In genomic region chr18:60082790-60083189, GRCh38 we compare ENCODE assay signal across 22 cellular contexts.
DNase-seq lines count a peak whose midpoint lies in the region; ATAC-seq and TF ChIP-seq lines count a peak whose summit lies in the region.
"Had no signal": no experiment of that assay in that cellular context is flagged by ENCODE, and none has a peak within 500 bp of the region (broad histone marks: within the 10 kb centered on the region; RNA-seq: fewer than 3 reads in every experiment).

No MANE protein-coding gene starts in this region.

- H3K27me3 ChIP-seq in testis (no peaks in the 10 kb centered on the region), MG63 (peaks cover 3% of the 10 kb centered on the region; the same call in 1 of the 2 replicates)
- H3K27me3 ChIP-seq: BLaER1, breast epithelium, dorsolateral prefrontal cortex, esophagus muscularis mucosa, heart left ventricle, spleen had no signal

- no peak for TF ChIP-seq CTCF in WTC11 (IDR thresholded peaks at IDR 0.05)
- TF ChIP-seq CTCF in activated CD8-positive, alpha-beta T cell treated with anti-CD3 and anti-CD28 coated beads for 36 hours (IDR thresholded peaks at IDR 0.05), result no peak
- TF ChIP-seq CTCF in testis (IDR thresholded peaks at IDR 0.05), result no peak

- no peak overlapping the region for H3K4me3 Mint-ChIP-seq in WTC11
- no peak overlapping the region for H3K4me3 Mint-ChIP-seq in activated CD8-positive, alpha-beta T cell treated with anti-CD3 and anti-CD28 coated beads for 36 hours
- H3K4me3 Mint-ChIP-seq: activated CD4-positive, alpha-beta T cell treated with anti-CD3 and anti-CD28 coated beads, Interleukin-2, amount 10 ng/mL, durations not matched to agents 24 days and 14 days; IgD-negative memory B cell; natural killer cell; stimulated activated naive B cell treated with anti-CD40 and anti-IgM and Interleukin-4, amounts not matched to agents 10 μg/mL and 1 μg/mL and 100 μg/mL, for 72 hours had no signal

- no peak for DNase-seq in WTC11 (ENCODE audit: low spot score)
- DNase-seq in activated CD8-positive, alpha-beta T cell treated with anti-CD3 and anti-CD28 coated beads for 36 hours, result no peak
- no peak for DNase-seq in G401 (ENCODE audit: low spot score)
- no peak for DNase-seq in testis
- no peak for DNase-seq in MG63
- DNase-seq: activated CD4-positive, alpha-beta T cell treated with anti-CD3 and anti-CD28 coated beads, Interleukin-2, amount 10 ng/mL, durations not matched to agents 24 days and 14 days; activated naive CD4-positive, alpha-beta T cell treated with anti-CD3 and anti-CD28 coated beads, Interleukin-2, amount 50 U/mL, for 16 hours; dorsolateral prefrontal cortex; heart left ventricle; natural killer cell; NCI-H1092; spleen; stimulated activated naive B cell treated with anti-CD40 and anti-IgM and Interleukin-4, amounts not matched to agents 10 μg/mL and 1 μg/mL and 100 μg/mL, for 72 hours; T1000; trophoblast cell had no signal

- no peaks in the 10 kb centered on the region for H3K4me1 ChIP-seq in testis
- H3K4me1 ChIP-seq: BLaER1, breast epithelium, esophagus muscularis mucosa, heart left ventricle, prostate gland, spleen had no signal

- POLR2A ChIA-PET in WTC11 (lab: Charles Lee), result no interaction called here
- POLR2A ChIA-PET in activated CD8-positive, alpha-beta T cell treated with anti-CD3 and anti-CD28 coated beads for 36 hours (lab: Charles Lee), result no interaction called here

- H3K4me1 Mint-ChIP-seq in WTC11, result peaks cover 3% of the 10 kb centered on the region; the same call in 1 of the 2 replicates
- no peaks in the 10 kb centered on the region for H3K4me1 Mint-ChIP-seq in activated CD8-positive, alpha-beta T cell treated with anti-CD3 and anti-CD28 coated beads for 36 hours (ENCODE audit: low read depth)
- H3K4me1 Mint-ChIP-seq: activated CD4-positive, alpha-beta T cell treated with anti-CD3 and anti-CD28 coated beads, Interleukin-2, amount 10 ng/mL, durations not matched to agents 24 days and 14 days; IgD-negative memory B cell; natural killer cell; stimulated activated naive B cell treated with anti-CD40 and anti-IgM and Interleukin-4, amounts not matched to agents 10 μg/mL and 1 μg/mL and 100 μg/mL, for 72 hours had no signal

- in situ Hi-C loops in G401 (cut with HindIII; ENCODE audit: low sequenced_read_pairs), result no loop called here

- intact Hi-C loops in activated CD8-positive, alpha-beta T cell treated with anti-CD3 and anti-CD28 coated beads for 36 hours (cut with micrococcal nuclease), result no loop called here
- intact Hi-C loops in testis (cut with DNase I; ENCODE audit: low total_unique reads), result no loop called here

- peak; percentile 96 for ATAC-seq in GM18907 (IDR thresholded peaks at IDR 0.05; ENCODE audit: unreplicated experiment)
- ATAC-seq in HG03196 (IDR thresholded peaks at IDR 0.05; ENCODE audit: unreplicated experiment), result peak; percentile 76
- ATAC-seq in WTC11, result peak; percentile 59; the same call in 1 of the 2 replicates
- no peak for ATAC-seq in activated CD8-positive, alpha-beta T cell treated with anti-CD3 and anti-CD28 coated beads for 36 hours
- ATAC-seq: heart left ventricle, natural killer cell had no signal

- H3K4me3 ChIP-seq in testis (no peak overlapping the region), MG63 (no peak overlapping the region)
- H3K4me3 ChIP-seq: BLaER1, breast epithelium, dorsolateral prefrontal cortex, esophagus muscularis mucosa, heart left ventricle, prostate gland, spleen had no signal

- 75 to 80% methylated on average over 1 of the region's 1 CpG for WGBS in testis, 2 donors

- CTCF ChIA-PET in WTC11 (lab: Charles Lee), result no interaction called here
- CTCF ChIA-PET in activated CD8-positive, alpha-beta T cell treated with anti-CD3 and anti-CD28 coated beads for 36 hours (lab: Charles Lee), result no interaction called here

- H3K36me3 Mint-ChIP-seq in WTC11, result peaks cover 4% of the 10 kb centered on the region
- H3K36me3 Mint-ChIP-seq in activated CD8-positive, alpha-beta T cell treated with anti-CD3 and anti-CD28 coated beads for 36 hours (ENCODE audit: low read depth), result no peaks in the 10 kb centered on the region
- H3K36me3 Mint-ChIP-seq: IgD-negative memory B cell; natural killer cell; stimulated activated naive B cell treated with anti-CD40 and anti-IgM and Interleukin-4, amounts not matched to agents 10 μg/mL and 1 μg/mL and 100 μg/mL, for 72 hours had no signal

- H3K27ac ChIP-seq in testis, result no peak overlapping the region
- H3K27ac ChIP-seq: BLaER1, breast epithelium, dorsolateral prefrontal cortex, esophagus muscularis mucosa, heart left ventricle, prostate gland, spleen had no signal

- H3K27me3 Mint-ChIP-seq in WTC11 (ENCODE audit: low read depth), result no peaks in the 10 kb centered on the region
- H3K27me3 Mint-ChIP-seq in activated CD8-positive, alpha-beta T cell treated with anti-CD3 and anti-CD28 coated beads for 36 hours, result peaks cover 1% of the 10 kb centered on the region
- H3K27me3 Mint-ChIP-seq: activated CD4-positive, alpha-beta T cell treated with anti-CD3 and anti-CD28 coated beads, Interleukin-2, amount 10 ng/mL, durations not matched to agents 24 days and 14 days had no signal

- H3K36me3 ChIP-seq in testis (ENCODE audit: low read depth, missing control alignments) (no peaks in the 10 kb centered on the region), MG63 (no peaks in the 10 kb centered on the region)
- H3K36me3 ChIP-seq: BLaER1, breast epithelium, esophagus muscularis mucosa, heart left ventricle, prostate gland, spleen had no signal

- TF ChIP-seq POLR2A in testis (IDR thresholded peaks at IDR 0.05), result no peak

- H3K9me3 Mint-ChIP-seq in WTC11, result peaks cover 21% of the 10 kb centered on the region
- no peaks in the 10 kb centered on the region for H3K9me3 Mint-ChIP-seq in activated CD8-positive, alpha-beta T cell treated with anti-CD3 and anti-CD28 coated beads for 36 hours
- H3K9me3 Mint-ChIP-seq: activated CD4-positive, alpha-beta T cell treated with anti-CD3 and anti-CD28 coated beads, Interleukin-2, amount 10 ng/mL, durations not matched to agents 24 days and 14 days; IgD-negative memory B cell; natural killer cell; stimulated activated naive B cell treated with anti-CD40 and anti-IgM and Interleukin-4, amounts not matched to agents 10 μg/mL and 1 μg/mL and 100 μg/mL, for 72 hours had no signal

- H3K9me3 ChIP-seq in testis (no peaks in the 10 kb centered on the region), MG63 (no peaks in the 10 kb centered on the region)
- H3K9me3 ChIP-seq: BLaER1, breast epithelium, prostate gland, spleen had no signal

- H3K27ac Mint-ChIP-seq in WTC11, result no peak overlapping the region
- H3K27ac Mint-ChIP-seq in activated CD8-positive, alpha-beta T cell treated with anti-CD3 and anti-CD28 coated beads for 36 hours, result no peak overlapping the region
- H3K27ac Mint-ChIP-seq: activated CD4-positive, alpha-beta T cell treated with anti-CD3 and anti-CD28 coated beads, Interleukin-2, amount 10 ng/mL, durations not matched to agents 24 days and 14 days; IgD-negative memory B cell; natural killer cell; stimulated activated naive B cell treated with anti-CD40 and anti-IgM and Interleukin-4, amounts not matched to agents 10 μg/mL and 1 μg/mL and 100 μg/mL, for 72 hours had no signal

TF ChIP-seq in WTC11, 78 proteins besides CTCF, POLR2A, EP300 and RAD21 (continues in another document):
- TF ChIP-seq IRF1 (CRISPR knock-in tag; IDR thresholded peaks at IDR 0.05) (no peak), SOX15 (CRISPR knock-in tag; IDR thresholded peaks at IDR 0.05) (no peak), PRDM15 (CRISPR knock-in tag; IDR thresholded peaks at IDR 0.05) (no peak), ZNF219 (CRISPR knock-in tag; IDR thresholded peaks at IDR 0.05; ENCODE audit: borderline replicate concordance) (no peak), SMAD3 (CRISPR knock-in tag; IDR thresholded peaks at IDR 0.05; ENCODE audit: borderline replicate concordance) (no peak), IRF2 (CRISPR knock-in tag; IDR thresholded peaks at IDR 0.05; ENCODE audit: borderline replicate concordance, low read depth) (no peak), USF1 (CRISPR knock-in tag; IDR thresholded peaks at IDR 0.05) (no peak)
